ENCODE assay signal across 8 cellular contexts in genomic region chr7:101363734-101364374, GRCh38. TPM values are rescaled to one million over a fixed set of nuclear protein-coding genes. Genes with fewer than 3 reads are reported as not detected.
DNase-seq lines count a peak whose midpoint lies in the region; ATAC-seq and TF ChIP-seq lines count a peak whose summit lies in the region.

No MANE protein-coding gene starts in this region.

- intact Hi-C loops in lower lobe of right lung (cut with DNase I): no loop called here

- H3K4me1 ChIP-seq in lower lobe of right lung: peaks cover 14% of the 10 kb centered on the region

- H3K27me3 ChIP-seq in lower lobe of right lung (ENCODE audit: low read depth): peaks cover 48% of the 10 kb centered on the region

- H3K27ac ChIP-seq in lower lobe of right lung: no peak overlapping the region

- no peaks in the 10 kb centered on the region for H3K9me3 ChIP-seq in lower lobe of right lung

- peak overlapping the region; percentile 55 for H3K4me3 ChIP-seq in lower lobe of right lung

- peak; percentile 67 for DNase-seq in Ammon's horn (ENCODE audit: low spot score)
- peak; percentile 52 for DNase-seq in GM19240 (ENCODE audit: insufficient read length, low spot score)
- peak; percentile 72 for DNase-seq in NCI-H1048 (lab: John Stamatoyannopoulos, UW)
- peak; percentile 56 to 60 for DNase-seq in activated CD4-positive, alpha-beta T cell treated with anti-CD3 and anti-CD28 coated beads, Interleukin-2, amount 50 U/mL, for 24 hours (ENCODE audit: low read depth in 1 of 2, low spot score in 1 of 2)
- peak; percentile 5 to 45 for DNase-seq in dermis microvascular lymphatic vessel endothelial cell (ENCODE audit: low read depth in 2 of 2)
- peak; percentile 75 for DNase-seq in lower lobe of right lung
- DNase-seq in stimulated activated CD4-positive, alpha-beta T cell treated with anti-CD3 and anti-CD28 coated beads, Interleukin-4, amount 100 ng/mL, for 48 hours (ENCODE audit: low read depth in 2 of 2): peak; percentile 54 to 58

- H3K36me3 ChIP-seq in lower lobe of right lung: no peaks in the 10 kb centered on the region

- ATAC-seq in lower lobe of right lung (peak; percentile 95), GM19351 (IDR thresholded peaks at IDR 0.05; ENCODE audit: unreplicated experiment) (no peak)

- TF ChIP-seq CTCF in lower lobe of right lung (IDR thresholded peaks at IDR 0.05): peak; percentile 96

RNA-seq across cellular contexts. Expression of gene COL26A1, which starts 1.2 kb away (rescaled TPM):
- not detected in 2 replicates for total RNA-seq in dermis microvascular lymphatic vessel endothelial cell
- total RNA-seq in lower lobe of right lung: 0.24 TPM

RNA-seq across cellular contexts. Expression of gene IFT22, which starts 42.2 kb away (rescaled TPM):
- total RNA-seq in dermis microvascular lymphatic vessel endothelial cell: 10.7 and 14.8 TPM in 2 replicates
- 19.4 TPM for total RNA-seq in lower lobe of right lung

Comparison
In these comparisons a context has a peak if more than half of its experiments do, and no peak if none do; other contexts are left out.
1. DNase-seq: peak in every context shown above with its lines; median percentile 75 in lower lobe of right lung; 72 in NCI-H1048; 67 in Ammon's horn; 58 in activated CD4-positive, alpha-beta T cell treated with anti-CD3 and anti-CD28 coated beads, Interleukin-2, amount 50 U/mL, for 24 hours; 56 in stimulated activated CD4-positive, alpha-beta T cell treated with anti-CD3 and anti-CD28 coated beads, Interleukin-4, amount 100 ng/mL, for 48 hours; 52 in GM19240; 25 in dermis microvascular lymphatic vessel endothelial cell.